In genomic region chr15:76150971-76151598, GRCh38 we compare ENCODE assay signal across 8 cellular contexts.
DNase-seq lines count a peak whose midpoint lies in the region; ATAC-seq and TF ChIP-seq lines count a peak whose summit lies in the region.

No MANE protein-coding gene starts in this region.

- H3K4me3 ChIP-seq in mucosa of descending colon, result no peak overlapping the region

- ATAC-seq in GM19035 (IDR thresholded peaks at IDR 0.05; ENCODE audit: unreplicated experiment), result peak; percentile 90
- peak; percentile 86 for ATAC-seq in HG03196 (IDR thresholded peaks at IDR 0.05; ENCODE audit: unreplicated experiment)
- ATAC-seq in mucosa of descending colon, result peak; percentile 89

- intact Hi-C loops in mucosa of descending colon (cut with DNase I, micrococcal nuclease), result no loop called here

- peaks cover 12% of the 10 kb centered on the region for H3K27me3 Mint-ChIP-seq in endothelial cell (ENCODE audit: unreplicated experiment)

- H3K36me3 Mint-ChIP-seq in endothelial cell (ENCODE audit: low read depth, unreplicated experiment), result peaks cover 5% of the 10 kb centered on the region

- H3K27ac Mint-ChIP-seq in endothelial cell (ENCODE audit: unreplicated experiment), result no peak overlapping the region

- no peak overlapping the region for H3K4me3 Mint-ChIP-seq in endothelial cell (ENCODE audit: unreplicated experiment)

- peaks cover 6% of the 10 kb centered on the region for H3K4me1 ChIP-seq in mucosa of descending colon (ENCODE audit: low read depth)

- peaks cover 17% of the 10 kb centered on the region for H3K4me1 Mint-ChIP-seq in endothelial cell (ENCODE audit: unreplicated experiment)

- H3K36me3 ChIP-seq in mucosa of descending colon (ENCODE audit: low read depth), result no peaks in the 10 kb centered on the region

- peak in 13 of 14 donors; percentile 16 to 98 (median 45) for DNase-seq in C1 segment of cervical spinal cord (lab: John Stamatoyannopoulos, UW)
- peak; percentile 54 for DNase-seq in NCI-H82 treated with DMSO at 0.1 percent for 48 hours (lab: John Stamatoyannopoulos, UW; ENCODE audit: unreplicated experiment)
- DNase-seq in activated CD8-positive, alpha-beta memory T cell treated with anti-CD3 and anti-CD28 coated beads for 24 hours, result peak; percentile 93
- peak; percentile 86 for DNase-seq in endothelial cell (ENCODE audit: low spot score)
- DNase-seq in mucosa of descending colon, result peak in 2 of 3 donors; percentile 80 to 81
- peak; percentile 45 to 57 for DNase-seq in stimulated activated CD8-positive, alpha-beta memory T cell treated with anti-CD3 and anti-CD28 coated beads, Interleukin-4, amount 100 ng/mL, for 4 hours (ENCODE audit: low read depth in 2 of 2, low spot score in 1 of 2)

- no peaks in the 10 kb centered on the region for H3K9me3 ChIP-seq in mucosa of descending colon

- peak; percentile 94 for TF ChIP-seq CTCF in endothelial cell (IDR thresholded peaks at IDR 0.05; ENCODE audit: unreplicated experiment)
- peak; percentile 86 for TF ChIP-seq CTCF in mucosa of descending colon (IDR thresholded peaks at IDR 0.05)

- H3K9me3 Mint-ChIP-seq in endothelial cell (ENCODE audit: unreplicated experiment), result no peaks in the 10 kb centered on the region
